Comparison of ENCODE assay signal across 7 cellular contexts in genomic region chr16:2963074-2963610, GRCh38. TPM values are rescaled to one million over a fixed set of nuclear protein-coding genes. Genes with fewer than 3 reads are reported as not detected.
DNase-seq lines count a peak whose midpoint lies in the region; FAIRE-seq and TF ChIP-seq lines count a peak whose summit lies in the region.

No MANE protein-coding gene starts in this region.

- H3K36me3 ChIP-seq in Caco-2 (ENCODE audit: control insufficient read depth, insufficient read depth, low read length), result no peaks in the 10 kb centered on the region
- H3K36me3 ChIP-seq in HEK293 (ENCODE audit: control insufficient read depth in 2 of 2, insufficient read depth in 1 of 2, low read length in 2 of 2), result no peaks in the 10 kb centered on the region
- H3K36me3 ChIP-seq in breast epithelium, result no peaks in the 10 kb centered on the region
- no peaks in the 10 kb centered on the region for H3K36me3 ChIP-seq in neuron (ENCODE audit: insufficient read depth, low read length)

- H3K4me1 Mint-ChIP-seq in Caco-2 (ENCODE audit: low read depth, unreplicated experiment), result no peaks in the 10 kb centered on the region

- no peaks in the 10 kb centered on the region for H3K27me3 Mint-ChIP-seq in Caco-2 (ENCODE audit: insufficient read depth, unreplicated experiment)

- CTCF ChIA-PET in Caco-2 (lab: Charles Lee), result interaction anchor here (0.6 kb wide), 1 partner anchor 16 kb away, joined by 3 read pairs; no protein-coding TSS in a partner anchor
- CTCF ChIA-PET in HEK293 (lab: Yijun Ruan, JAX), result interaction anchor here (0.6 to 2.0 kb wide), 5 partner anchors 15 to 558 kb away, joined by 3 to 9 read pairs (median 3); partner anchors contain the start of gene PKMYT1

- intact Hi-C loops in Caco-2 (cut with micrococcal nuclease; ENCODE audit: unreplicated experiment), result no loop called here
- intact Hi-C loops in breast epithelium (cut with DNase I; ENCODE audit: low total_unique reads), result no loop called here

- H3K9me3 Mint-ChIP-seq in Caco-2 (ENCODE audit: unreplicated experiment), result no peaks in the 10 kb centered on the region

- TF ChIP-seq POLR2A in breast epithelium (IDR thresholded peaks at IDR 0.05), result no peak

- no TSS peak for BruUV-seq in Caco-2 (replicated peaks; lab: Mats Ljungman, UMichigan)

- FAIRE-seq in urothelium cell line (lab: Jason Lieb, UNC) (no peak), frontal cortex (lab: Jason Lieb, UNC) (no peak)

- POLR2A ChIA-PET in Caco-2 (lab: Charles Lee) (no interaction called here), HEK293 (lab: Yijun Ruan, JAX) (interaction anchor here (1.5 to 2.7 kb wide), 4 partner anchors 18 to 185 kb away, joined by 4 to 25 read pairs (median 6); partner anchors contain the start of genes PKMYT1 and TNFRSF12A)

- H3K4me1 ChIP-seq in Caco-2 (peaks cover 10% of the 10 kb centered on the region), HEK293 (ENCODE audit: control insufficient read depth, insufficient read depth, low read length) (peaks cover 6% of the 10 kb centered on the region), breast epithelium (peaks cover 14 to 22% of the 10 kb centered on the region in 2 donors), neuron (ENCODE audit: insufficient read depth, low read length) (peaks cover 15% of the 10 kb centered on the region)

- H2AFZ ChIP-seq in neuron (ENCODE audit: low read depth, low read length), result peak overlapping the region; percentile 76

- H3K36me3 Mint-ChIP-seq in Caco-2 (ENCODE audit: insufficient read depth, unreplicated experiment), result peaks cover 10% of the 10 kb centered on the region

- no peaks in the 10 kb centered on the region for H3K27me3 ChIP-seq in Caco-2 (replicated peaks; ENCODE audit: control insufficient read depth, insufficient read depth, low read length)
- H3K27me3 ChIP-seq in breast epithelium, result peaks cover 29 to 68% of the 10 kb centered on the region in 2 donors
- peaks cover 14% of the 10 kb centered on the region for H3K27me3 ChIP-seq in neuron (ENCODE audit: insufficient read depth, low read length)

- H3K4me3 ChIP-seq in Caco-2 (ENCODE audit: low read depth, low read length) (peak overlapping the region; percentile 54), HEK293 (ENCODE audit: low read depth, low read length) (peak overlapping the region; percentile 37), breast epithelium (peak overlapping the region in 2 of 3 donors; percentile 39 to 65), neuron (ENCODE audit: low read length) (peak overlapping the region; percentile 43)

- no peak overlapping the region for H3K27ac Mint-ChIP-seq in Caco-2 (ENCODE audit: unreplicated experiment)

- peak in 1 of 2 experiments; percentile 31 for DNase-seq in Caco-2
- DNase-seq in breast epithelium (ENCODE audit: low spot score in 2 of 2), result no peak
- no peak for DNase-seq in urothelium cell line (ENCODE audit: low spot score)
- no peak for DNase-seq in frontal cortex (ENCODE audit: low spot score in 2 of 2)
- no peak for DNase-seq in NCI-H2081 treated with DMSO at 0.1 percent for 48 hours (lab: John Stamatoyannopoulos, UW)

- H3K27ac ChIP-seq in HEK293 (ENCODE audit: extremely low read depth, low read depth, low read length) (no peak overlapping the region), breast epithelium (no peak overlapping the region)

- peak overlapping the region; percentile 93 for H3K4me3 Mint-ChIP-seq in Caco-2 (ENCODE audit: unreplicated experiment)

- TF ChIP-seq CTCF in Caco-2 (IDR thresholded peaks at IDR 0.05; ENCODE audit: insufficient read depth in 1 of 2, low read depth in 1 of 2, low read length in 1 of 2, severe bottlenecking in 1 of 2, unreplicated experiment in 1 of 2), result no peak
- no peak for TF ChIP-seq CTCF in HEK293 (tag by site-specific recombination; IDR thresholded peaks at IDR 0.05)
- no peak for TF ChIP-seq CTCF in breast epithelium (IDR thresholded peaks at IDR 0.05)

- H3K9me3 ChIP-seq in Caco-2, result no peaks in the 10 kb centered on the region
- no peaks in the 10 kb centered on the region for H3K9me3 ChIP-seq in HEK293 (ENCODE audit: control insufficient read depth, insufficient read depth, low read depth, low read length)
- H3K9me3 ChIP-seq in breast epithelium, result no peaks in the 10 kb centered on the region
- H3K9me3 ChIP-seq in neuron (ENCODE audit: low read length), result no peaks in the 10 kb centered on the region

TF ChIP-seq in HEK293, 187 proteins besides CTCF, POLR2A, EP300 and RAD21:
- peak; percentile 87 for TF ChIP-seq ZFHX2 (tag by site-specific recombination; conservative IDR thresholded peaks at IDR 0.05)
- no peak for TF ChIP-seq ZNF843 (tag by site-specific recombination; IDR thresholded peaks at IDR 0.05)
- no peak for TF ChIP-seq ZNF513 (tag by site-specific recombination; IDR thresholded peaks at IDR 0.05)
- peak; percentile 58 for TF ChIP-seq EGR2 (tag by site-specific recombination; IDR thresholded peaks at IDR 0.05; ENCODE audit: low read depth)
- TF ChIP-seq ZNF398 (tag by site-specific recombination; IDR thresholded peaks at IDR 0.05), result peak; percentile 73
- peak; percentile 81 for TF ChIP-seq GLIS1 (tag by site-specific recombination; IDR thresholded peaks at IDR 0.05)
- peak; percentile 19 for TF ChIP-seq GLIS2 (tag by site-specific recombination; IDR thresholded peaks at IDR 0.05)
- TF ChIP-seq ZNF335 (tag by site-specific recombination; conservative IDR thresholded peaks at IDR 0.05), result no peak

RNA-seq across cellular contexts. Expression of gene KREMEN2, which starts 0.9 kb away (rescaled TPM):
- 1.9 and 2.2 TPM in 2 replicates for total RNA-seq in Caco-2 (2022)
- under 1 TPM in 1 of 3 donors, not detected in 2; 0.33 TPM for total RNA-seq in breast epithelium
- not detected for total RNA-seq in frontal cortex

RNA-seq across cellular contexts. Expression of gene PAQR4, which starts 6.0 kb away (rescaled TPM):
- total RNA-seq in Caco-2 (2022) (12.0 and 13.4 TPM in 2 replicates), breast epithelium (1 to 10 TPM; 2.0 to 4.0 (median 3.7) TPM), frontal cortex (18.3 TPM)

RNA-seq across cellular contexts. Expression of gene PKMYT1, which starts 17.1 kb away (rescaled TPM):
- 63.3 and 73.7 TPM in 2 replicates for total RNA-seq in Caco-2 (2022)
- total RNA-seq in breast epithelium, result 1 to 10 TPM in 1 of 3 donors, under 1 TPM in 2; 0.66 to 1.4 (median 0.73) TPM
- total RNA-seq in frontal cortex, result 1.2 TPM

RNA-seq across cellular contexts. Expression of gene CLDN9, which starts 49.6 kb away (rescaled TPM):
- total RNA-seq in Caco-2 (2022) (0.79 and 0.91 TPM in 2 replicates), breast epithelium (under 1 TPM in 1 of 3 donors, not detected in 2; 0.15 TPM), frontal cortex (not detected)

RNA-seq across cellular contexts. Expression of gene FLYWCH1, which starts 51.4 kb away (rescaled TPM):
- 23.3 and 27.9 TPM in 2 replicates for total RNA-seq in Caco-2 (2022)
- 10 to 100 TPM; 28.0 to 30.9 (median 28.2) TPM for total RNA-seq in breast epithelium
- 22.8 TPM for total RNA-seq in frontal cortex

Comparison
In these comparisons a context has a peak if more than half of its experiments do, and no peak if none do; other contexts are left out.
1. RNA of gene PKMYT1, which starts 17.1 kb away (total RNA-seq): 63.3 to 73.7 TPM in Caco-2; 1.2 TPM in frontal cortex (single experiment) and 0.66 to 1.4 TPM in breast epithelium; every median in the first group is over 10 times any median in the second.
2. Peak in every context shown above with its lines, with median percentiles within 50 percentile points of each other: H3K4me3 ChIP-seq.